ENCODE assay signal across 8 cellular contexts in the genomic region with DNA sequence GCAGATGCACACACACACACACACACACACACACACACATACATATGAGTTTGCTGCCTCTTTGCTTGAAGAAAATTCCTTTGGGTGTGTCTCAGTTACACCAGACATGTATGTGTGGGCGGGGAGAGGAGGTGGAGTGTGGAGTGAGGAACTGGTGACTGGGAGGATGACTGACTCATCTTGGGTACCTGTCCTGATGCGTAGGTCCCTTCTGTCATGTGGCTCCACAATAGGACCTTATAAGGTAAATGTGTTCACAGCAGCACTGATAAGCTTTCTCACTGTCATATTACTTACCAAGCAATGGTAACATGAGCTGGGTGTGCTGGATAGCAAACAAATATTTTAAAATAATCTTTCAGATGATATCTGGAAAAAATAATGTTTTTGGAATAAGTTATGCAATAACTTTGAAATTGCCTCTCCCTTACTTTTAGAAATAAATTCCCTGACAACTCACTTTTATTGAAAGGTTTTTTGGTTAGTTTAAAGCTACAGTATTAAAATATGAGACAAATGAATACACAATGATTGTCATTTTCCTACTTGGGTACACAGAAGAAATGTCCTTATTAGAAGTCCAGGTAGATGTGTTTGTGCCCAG. TPM values are rescaled to one million over a fixed set of nuclear protein-coding genes. Genes with fewer than 3 reads are reported as not detected.
DNase-seq lines count a peak whose midpoint lies in the region; ATAC-seq lines count a peak whose summit lies in the region.

No MANE protein-coding gene starts in this region.

- peak; percentile 87 for ATAC-seq in GM18868 (IDR thresholded peaks at IDR 0.05; ENCODE audit: unreplicated experiment)
- ATAC-seq in HG03457 (IDR thresholded peaks at IDR 0.05; ENCODE audit: unreplicated experiment), result peak; percentile 60
- ATAC-seq in HG03135 (IDR thresholded peaks at IDR 0.05; ENCODE audit: unreplicated experiment), result no peak
- ATAC-seq in right cardiac atrium, result no peak

- DNase-seq in activated naive CD8-positive, alpha-beta T cell treated with anti-CD3 and anti-CD28 coated beads for 36 hours, result peak; percentile 47
- peak; percentile 27 to 42 for DNase-seq in stimulated activated CD4-positive, alpha-beta T cell treated with anti-CD3 and anti-CD28 coated beads, Interleukin-1b, Interleukin-23, amount 100 ng/mL, for 4 hours (ENCODE audit: low read depth in 2 of 2)
- DNase-seq in ecto neural progenitor cell (ENCODE audit: low spot score) (no peak), NOMO-1 (lab: John Stamatoyannopoulos, UW; ENCODE audit: unreplicated experiment in 2 of 2) (no peak), right cardiac atrium (no peak)

- H3K36me3 Mint-ChIP-seq in activated naive CD8-positive, alpha-beta T cell treated with anti-CD3 and anti-CD28 coated beads for 36 hours, result peaks cover 2% of the 10 kb centered on the region

- WGBS in right cardiac atrium, result 71% methylated on average over 2 of the region's 2 CpGs

- H3K27me3 ChIP-seq in right cardiac atrium (ENCODE audit: control insufficient read depth, insufficient read depth), result no peaks in the 10 kb centered on the region

- no peaks in the 10 kb centered on the region for H3K4me1 ChIP-seq in right cardiac atrium (ENCODE audit: control insufficient read depth, insufficient read depth, low read length)

- no peak overlapping the region for H3K27ac ChIP-seq in right cardiac atrium (ENCODE audit: low read length)

- H3K9me3 ChIP-seq in right cardiac atrium (ENCODE audit: control insufficient read depth, low read length), result no peaks in the 10 kb centered on the region

- intact Hi-C loops in right cardiac atrium (cut with DNase I), result no loop called here

- H3K4me3 Mint-ChIP-seq in activated naive CD8-positive, alpha-beta T cell treated with anti-CD3 and anti-CD28 coated beads for 36 hours, result no peak overlapping the region

- H3K4me3 ChIP-seq in right cardiac atrium (ENCODE audit: low read length), result no peak overlapping the region

- no peaks in the 10 kb centered on the region for H3K27me3 Mint-ChIP-seq in activated naive CD8-positive, alpha-beta T cell treated with anti-CD3 and anti-CD28 coated beads for 36 hours

- peaks cover 27% of the 10 kb centered on the region for H3K4me1 Mint-ChIP-seq in activated naive CD8-positive, alpha-beta T cell treated with anti-CD3 and anti-CD28 coated beads for 36 hours

- no peaks in the 10 kb centered on the region for H3K9me3 Mint-ChIP-seq in activated naive CD8-positive, alpha-beta T cell treated with anti-CD3 and anti-CD28 coated beads for 36 hours

- H3K27ac Mint-ChIP-seq in activated naive CD8-positive, alpha-beta T cell treated with anti-CD3 and anti-CD28 coated beads for 36 hours, result no peak overlapping the region

RNA-seq across cellular contexts. Expression of a gene that starts 45.2 kb away (rescaled TPM):
- total RNA-seq in activated naive CD8-positive, alpha-beta T cell treated with anti-CD3 and anti-CD28 coated beads for 36 hours, result under 1 TPM in 1 of 2 experiments, not detected in 1; 0.04 TPM
- under 1 TPM in 1 of 4 donors, not detected in 3; 0.12 TPM for total RNA-seq in right cardiac atrium
- 0.02 TPM for polyA plus RNA-seq in right cardiac atrium

Comparison
In these comparisons a context has a peak if more than half of its experiments do, and no peak if none do; other contexts are left out.
1. ATAC-seq: peak in GM18868 (single experiment) and HG03457 (single experiment); none in HG03135 (single experiment) and right cardiac atrium (0 of 2).
2. DNase-seq: peak in activated naive CD8-positive, alpha-beta T cell treated with anti-CD3 and anti-CD28 coated beads for 36 hours (single experiment) and stimulated activated CD4-positive, alpha-beta T cell treated with anti-CD3 and anti-CD28 coated beads, Interleukin-1b, Interleukin-23, amount 100 ng/mL, for 4 hours (2 of 2); none in ecto neural progenitor cell (single experiment), NOMO-1 (0 of 2) and right cardiac atrium (0 of 3).